13 cellular contexts compared by ENCODE assay signal in the genomic region with DNA sequence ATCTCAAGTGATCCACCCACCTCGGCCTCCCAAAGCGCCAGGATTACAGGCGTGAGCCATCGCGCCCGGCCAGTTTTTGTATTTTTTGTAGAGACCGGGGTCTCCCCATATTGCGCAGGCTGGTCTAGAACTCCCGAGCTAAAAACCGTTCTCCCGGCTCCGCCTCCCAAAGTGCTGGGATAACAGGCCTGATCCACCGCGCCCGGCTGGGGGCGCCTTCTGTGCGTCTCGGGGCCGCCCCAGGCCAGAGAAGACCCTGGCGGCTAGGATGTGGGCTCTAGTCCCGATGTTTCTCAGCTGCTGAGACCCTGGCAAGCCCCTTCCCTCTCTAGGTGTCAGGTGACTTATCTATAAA. TPM values are rescaled to one million over a fixed set of nuclear protein-coding genes. Genes with fewer than 3 reads are reported as not detected.
DNase-seq lines count a peak whose midpoint lies in the region; ATAC-seq, FAIRE-seq and TF ChIP-seq lines count a peak whose summit lies in the region.
"Had no signal": no experiment of that assay in that cellular context is flagged by ENCODE, and none has a peak within 500 bp of the region (broad histone marks: within the 10 kb centered on the region; RNA-seq: fewer than 3 reads in every experiment).

No MANE protein-coding gene starts in this region.

- ATAC-seq in HG03196 (IDR thresholded peaks at IDR 0.05; ENCODE audit: unreplicated experiment) = no peak
- ATAC-seq: right cardiac atrium had no signal

- H2AFZ ChIP-seq in fibroblast of lung (ENCODE audit: low read length) (no peak overlapping the region), parathyroid adenoma (no peak overlapping the region)

- H3K4me1 ChIP-seq in fibroblast of lung (ENCODE audit: control insufficient read depth, extremely low read depth, insufficient read depth, low read length) (no peaks in the 10 kb centered on the region), parathyroid adenoma (no peaks in the 10 kb centered on the region), SJCRH30 (peaks cover 15% of the 10 kb centered on the region; the same call in 1 of the 2 replicates)

- TF ChIP-seq CTCF in fibroblast of lung (conservative IDR thresholded peaks at IDR 0.05 in 1 of 2, IDR thresholded peaks at IDR 0.05 in 1 of 2; ENCODE audit: low read depth in 1 of 2, low read length in 2 of 2) (peak; percentile 19 to 21), parathyroid adenoma (IDR thresholded peaks at IDR 0.05) (no peak)

- peak overlapping the region; percentile 49 for H3K4me3 ChIP-seq in SK-N-MC
- H3K4me3 ChIP-seq in fibroblast of lung (replicated peaks in 1 of 4; ENCODE audit: control extremely low read depth in 1 of 4, insufficient read depth in 1 of 4, low read depth in 3 of 4, low read length in 4 of 4) = no peak overlapping the region
- no peak overlapping the region for H3K4me3 ChIP-seq in parathyroid adenoma (ENCODE audit: low read depth, low read length)
- H3K4me3 ChIP-seq in SJCRH30 = no peak overlapping the region
- H3K4me3 ChIP-seq: lung had no signal

- H3K9me3 ChIP-seq in SK-N-MC (ENCODE audit: low read depth, low read length) = no peaks in the 10 kb centered on the region
- no peaks in the 10 kb centered on the region for H3K9me3 ChIP-seq in fibroblast of lung (ENCODE audit: control insufficient read depth, insufficient read depth, low read depth, low read length)
- no peaks in the 10 kb centered on the region for H3K9me3 ChIP-seq in parathyroid adenoma (ENCODE audit: control insufficient read depth, low read length)
- H3K9me3 ChIP-seq in SJCRH30 (replicated peaks) = no peaks in the 10 kb centered on the region
- H3K9me3 ChIP-seq: esophagus squamous epithelium had no signal

- no peaks in the 10 kb centered on the region for H4K20me1 ChIP-seq in fibroblast of lung (ENCODE audit: control insufficient read depth, extremely low read depth, insufficient read depth, low read length)

- no peak overlapping the region for H3K4me2 ChIP-seq in fibroblast of lung (ENCODE audit: extremely low read depth, insufficient read depth, low read length)
- peak overlapping the region; percentile 13 for H3K4me2 ChIP-seq in parathyroid adenoma (ENCODE audit: low read length)

- H3K36me3 ChIP-seq in SK-N-MC (ENCODE audit: insufficient read depth, low read length) (no peaks in the 10 kb centered on the region), fibroblast of lung (ENCODE audit: control insufficient read depth, insufficient read depth, low read length) (no peaks in the 10 kb centered on the region), parathyroid adenoma (ENCODE audit: control insufficient read depth, insufficient read depth, low read length) (no peaks in the 10 kb centered on the region), SJCRH30 (no peaks in the 10 kb centered on the region)
- H3K36me3 ChIP-seq: esophagus squamous epithelium had no signal

- H3K27ac ChIP-seq in SK-N-MC = no peak overlapping the region
- no peak overlapping the region for H3K27ac ChIP-seq in fibroblast of lung (ENCODE audit: insufficient read depth, low read length)
- H3K27ac ChIP-seq in parathyroid adenoma = no peak overlapping the region
- no peak overlapping the region for H3K27ac ChIP-seq in SJCRH30
- H3K27ac ChIP-seq: esophagus squamous epithelium had no signal

- DNase-seq in activated T-cell treated with anti-CD3 and anti-CD28 coated beads, Interleukin-2, amount 50 U/mL, for 1 hour = peak; percentile 23
- DNase-seq in activated T-cell treated with anti-CD3 and anti-CD28 coated beads for 4 hours (no peak), SK-N-MC (ENCODE audit: low read depth, low spot score) (no peak), fibroblast of lung (ENCODE audit: low read depth in 2 of 2) (no peak), SJCRH30 (no peak), frontal cortex (ENCODE audit: low spot score in 2 of 2) (no peak)
- DNase-seq: activated CD4-positive, alpha-beta T cell treated with anti-CD3 and anti-CD28 coated beads, Interleukin-2, amount 50 U/mL, for 1 hour; esophagus squamous epithelium; NCI-H2171 treated with DMSO at 0.1 percent for 48 hours had no signal

- FAIRE-seq in frontal cortex (lab: Jason Lieb, UNC) = no peak

- peaks cover 18% of the 10 kb centered on the region for H3K27me3 ChIP-seq in fibroblast of lung (ENCODE audit: control insufficient read depth, insufficient read depth, low read length)
- peaks cover 7% of the 10 kb centered on the region for H3K27me3 ChIP-seq in parathyroid adenoma (ENCODE audit: control insufficient read depth, insufficient read depth, low read length)
- H3K27me3 ChIP-seq in SJCRH30 = peaks cover 34% of the 10 kb centered on the region; the same call in 1 of the 2 replicates

- H3K9ac ChIP-seq in SK-N-MC (ENCODE audit: insufficient read length) (no peak overlapping the region), fibroblast of lung (ENCODE audit: insufficient read depth, low read length) (no peak overlapping the region), parathyroid adenoma (no peak overlapping the region)

- H3K79me2 ChIP-seq in fibroblast of lung (ENCODE audit: control insufficient read depth, insufficient read depth, low read length) (no peaks in the 10 kb centered on the region), parathyroid adenoma (no peaks in the 10 kb centered on the region)

RNA-seq across cellular contexts. Expression of a gene that starts 3.6 kb away (rescaled TPM):
- total RNA-seq in fibroblast of lung (0.77 and 1.8 TPM in 2 replicates), frontal cortex (1.2 TPM)
- polyA plus RNA-seq in fibroblast of lung = 0.42 and 0.78 TPM in 2 replicates
- polyA plus RNA-seq in fibroblast of lung (2012) = 3.3 and 7.8 TPM in 2 replicates
- polyA minus RNA-seq in fibroblast of lung (ENCODE audit: low replicate concordance) = 0.67 and 0.90 TPM in 2 replicates
- total RNA-seq in SJCRH30 (2014; rRNA removed; shearing (Covaris generic)) = 2.9 TPM in 2 replicates

RNA-seq across cellular contexts. Expression of a gene that starts 24.6 kb away (rescaled TPM):
- total RNA-seq in fibroblast of lung (55.2 and 55.5 TPM in 2 replicates), frontal cortex (35.5 TPM)
- 130 and 214 TPM in 2 replicates for polyA plus RNA-seq in fibroblast of lung
- 267 and 396 TPM in 2 replicates for polyA plus RNA-seq in fibroblast of lung (2012)
- polyA minus RNA-seq in fibroblast of lung (ENCODE audit: low replicate concordance) = 169 and 202 TPM in 2 replicates
- total RNA-seq in SJCRH30 (2014; rRNA removed; shearing (Covaris generic)) = 176 and 183 TPM in 2 replicates

RNA-seq across cellular contexts. Expression of a gene that starts 30.6 kb away (rescaled TPM):
- total RNA-seq in fibroblast of lung (2.3 and 9.7 TPM in 2 replicates), frontal cortex (2.0 TPM)
- polyA plus RNA-seq in fibroblast of lung = 2.2 and 2.3 TPM in 2 replicates
- 3.8 and 10.5 TPM in 2 replicates for polyA plus RNA-seq in fibroblast of lung (2012)
- polyA minus RNA-seq in fibroblast of lung (ENCODE audit: low replicate concordance) = 2.9 and 17.4 TPM in 2 replicates
- total RNA-seq in SJCRH30 (2014; rRNA removed; shearing (Covaris generic)) = 7.8 and 11.0 TPM in 2 replicates

RNA-seq across cellular contexts. Expression of a gene that starts 33.2 kb away (rescaled TPM):
- 428 and 430 TPM in 2 replicates for total RNA-seq in fibroblast of lung
- polyA plus RNA-seq in fibroblast of lung = 325 and 473 TPM in 2 replicates
- polyA plus RNA-seq in fibroblast of lung (2012) = 392 and 625 TPM in 2 replicates
- polyA minus RNA-seq in fibroblast of lung (ENCODE audit: low replicate concordance) = 298 and 306 TPM in 2 replicates
- total RNA-seq in SJCRH30 (2014; rRNA removed; shearing (Covaris generic)) = 232 and 290 TPM in 2 replicates
- 150 TPM for total RNA-seq in frontal cortex

RNA-seq across cellular contexts. Expression of a gene that starts 44.1 kb away (rescaled TPM):
- total RNA-seq in fibroblast of lung (120 and 194 TPM in 2 replicates), frontal cortex (8.2 TPM)
- polyA plus RNA-seq in fibroblast of lung = 299 and 473 TPM in 2 replicates
- polyA plus RNA-seq in fibroblast of lung (2012) = 425 and 591 TPM in 2 replicates
- polyA minus RNA-seq in fibroblast of lung (ENCODE audit: low replicate concordance) = 987 and 1,445 TPM in 2 replicates
- total RNA-seq in SJCRH30 (2014; rRNA removed; shearing (Covaris generic)) = 87.2 and 91.4 TPM in 2 replicates
